ENCODE assay signal across 21 cellular contexts in genomic region chr1:100706861-100707260, GRCh38. TPM values are rescaled to one million over a fixed set of nuclear protein-coding genes. Genes with fewer than 3 reads are reported as not detected.
"Had no signal": no experiment of that assay in that cellular context is flagged by ENCODE, and none has a peak within 500 bp of the region (broad histone marks: within the 10 kb centered on the region; RNA-seq: fewer than 3 reads in every experiment).

No MANE protein-coding gene starts in this region.

- H3K4me2 ChIP-seq: neural progenitor cell had no signal

- H3K9me3 Mint-ChIP-seq: neural progenitor cell had no signal

- H3K9ac ChIP-seq: neural progenitor cell had no signal

- H3K4me1 Mint-ChIP-seq: neural progenitor cell had no signal

- H3K36me3 ChIP-seq: heart right ventricle, neural progenitor cell, right lobe of liver, stomach, upper lobe of left lung, uterus had no signal

- H3K4me3 Mint-ChIP-seq: natural killer cell treated with Interleukin-12 subunit alpha and Interleukin-12 subunit beta and Interleukin-15 and Interleukin-18, amount 100 ng/mL, for 72 hours; neural progenitor cell had no signal

- H3K4me1 ChIP-seq: neural progenitor cell, psoas muscle, stomach, upper lobe of left lung, uterus had no signal

- H3K27ac Mint-ChIP-seq: natural killer cell treated with Interleukin-12 subunit alpha and Interleukin-12 subunit beta and Interleukin-15 and Interleukin-18, amount 100 ng/mL, for 72 hours; neural progenitor cell had no signal

- DNase-seq: cortex of kidney; dorsolateral prefrontal cortex; effector CD8-positive, alpha-beta T cell; heart right ventricle; hypothalamus; islet precursor cell; mammary epithelial cell; occipital lobe; psoas muscle; retina; right lobe of liver; stimulated activated CD4-positive, alpha-beta T cell treated with anti-CD3 and anti-CD28 coated beads, Interleukin-2, amount 100 ng/mL, for 24 hours; stimulated activated naive CD4-positive, alpha-beta T cell; stomach; substantia nigra; upper lobe of left lung; uterus had no signal

- H3K27me3 ChIP-seq: heart right ventricle, neural progenitor cell, right lobe of liver, stomach, upper lobe of left lung, uterus had no signal

- H3K36me3 Mint-ChIP-seq: neural progenitor cell had no signal

- H2AFZ ChIP-seq: neural progenitor cell had no signal

- H3K27ac ChIP-seq: dorsolateral prefrontal cortex, neural progenitor cell, psoas muscle, right lobe of liver, stomach, upper lobe of left lung, uterus had no signal

- H3K9me3 ChIP-seq: heart right ventricle, psoas muscle, right lobe of liver, stomach, upper lobe of left lung, uterus had no signal

- ATAC-seq: esophagus mucosa; heart right ventricle; left lobe of liver; natural killer cell treated with Interleukin-12 subunit alpha and Interleukin-12 subunit beta and Interleukin-15 and Interleukin-18, amount 100 ng/mL, for 72 hours; psoas muscle; right lobe of liver had no signal

- H3K4me3 ChIP-seq: dorsolateral prefrontal cortex, heart right ventricle, neural progenitor cell, psoas muscle, right lobe of liver, stomach, upper lobe of left lung, uterus had no signal

RNA-seq across cellular contexts. Expression of gene VCAM1, which starts 12.7 kb away (rescaled TPM):
- polyA plus RNA-seq: mammary epithelial cell had no signal
